In genomic region chr11:102402556-102402955, GRCh38 we compare ENCODE assay signal across 1 cellular context.
TF ChIP-seq lines count a peak whose summit lies in the region.

No MANE protein-coding gene starts in this region.

TF ChIP-seq in WTC11, 78 proteins besides CTCF, POLR2A, EP300 and RAD21:
- TF ChIP-seq AR (CRISPR knock-in tag; IDR thresholded peaks at IDR 0.05) (no peak), ZBTB21 (CRISPR knock-in tag; IDR thresholded peaks at IDR 0.05; ENCODE audit: borderline replicate concordance) (no peak), NR3C1 (CRISPR knock-in tag; conservative IDR thresholded peaks at IDR 0.05; ENCODE audit: low read depth) (no peak), OVOL2 (CRISPR knock-in tag; IDR thresholded peaks at IDR 0.05; ENCODE audit: borderline replicate concordance) (no peak), CREM (CRISPR knock-in tag; IDR thresholded peaks at IDR 0.05) (no peak), ZNF121 (CRISPR knock-in tag; IDR thresholded peaks at IDR 0.05) (no peak), ZNF138 (CRISPR knock-in tag; conservative IDR thresholded peaks at IDR 0.05) (no peak), CDX4 (CRISPR knock-in tag; IDR thresholded peaks at IDR 0.05; ENCODE audit: borderline replicate concordance) (no peak), ZNF219 (CRISPR knock-in tag; IDR thresholded peaks at IDR 0.05; ENCODE audit: borderline replicate concordance) (no peak), ATF3 (CRISPR knock-in tag; conservative IDR thresholded peaks at IDR 0.05) (no peak), ZNF512 (CRISPR knock-in tag; IDR thresholded peaks at IDR 0.05; ENCODE audit: borderline replicate concordance) (no peak), JUN (CRISPR knock-in tag; IDR thresholded peaks at IDR 0.05) (no peak), HMGA2 (CRISPR knock-in tag; IDR thresholded peaks at IDR 0.05) (no peak), RORB (CRISPR knock-in tag; IDR thresholded peaks at IDR 0.05) (no peak), ERG (CRISPR knock-in tag; IDR thresholded peaks at IDR 0.05) (no peak), PREB (CRISPR knock-in tag; IDR thresholded peaks at IDR 0.05; ENCODE audit: borderline replicate concordance) (no peak), MAX (CRISPR knock-in tag; IDR thresholded peaks at IDR 0.05) (no peak), CBFB (CRISPR knock-in tag; IDR thresholded peaks at IDR 0.05; ENCODE audit: low read depth) (no peak), ARID4B (CRISPR knock-in tag; IDR thresholded peaks at IDR 0.05; ENCODE audit: borderline replicate concordance) (no peak), SMAD4 (CRISPR knock-in tag; IDR thresholded peaks at IDR 0.05) (no peak)
